ENCODE assay signal across 1 cellular context in the genomic region with DNA sequence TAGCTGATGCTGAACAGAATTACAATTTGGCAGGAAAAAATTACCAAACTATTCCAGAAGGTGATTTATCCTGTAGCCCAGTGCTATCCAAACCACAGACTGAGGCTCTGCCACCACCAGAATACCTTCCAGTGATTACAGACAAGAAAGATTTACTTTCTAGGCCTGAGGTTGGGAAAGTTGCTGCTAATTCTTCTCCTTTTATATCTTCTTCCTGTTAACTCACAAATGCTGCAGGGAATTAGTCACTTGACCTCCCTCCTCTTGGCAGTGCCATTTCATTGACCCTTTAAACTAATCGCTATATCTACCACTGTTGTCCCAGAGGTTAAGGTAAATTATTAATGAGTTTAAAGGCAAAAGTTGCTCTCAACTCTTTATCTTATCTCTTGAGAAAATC.
TF ChIP-seq lines count a peak whose summit lies in the region.

No MANE protein-coding gene starts in this region.

TF ChIP-seq in HepG2, 621 proteins besides CTCF, POLR2A, EP300 and RAD21 (continued from another document):
- TF ChIP-seq, protein P1, sequence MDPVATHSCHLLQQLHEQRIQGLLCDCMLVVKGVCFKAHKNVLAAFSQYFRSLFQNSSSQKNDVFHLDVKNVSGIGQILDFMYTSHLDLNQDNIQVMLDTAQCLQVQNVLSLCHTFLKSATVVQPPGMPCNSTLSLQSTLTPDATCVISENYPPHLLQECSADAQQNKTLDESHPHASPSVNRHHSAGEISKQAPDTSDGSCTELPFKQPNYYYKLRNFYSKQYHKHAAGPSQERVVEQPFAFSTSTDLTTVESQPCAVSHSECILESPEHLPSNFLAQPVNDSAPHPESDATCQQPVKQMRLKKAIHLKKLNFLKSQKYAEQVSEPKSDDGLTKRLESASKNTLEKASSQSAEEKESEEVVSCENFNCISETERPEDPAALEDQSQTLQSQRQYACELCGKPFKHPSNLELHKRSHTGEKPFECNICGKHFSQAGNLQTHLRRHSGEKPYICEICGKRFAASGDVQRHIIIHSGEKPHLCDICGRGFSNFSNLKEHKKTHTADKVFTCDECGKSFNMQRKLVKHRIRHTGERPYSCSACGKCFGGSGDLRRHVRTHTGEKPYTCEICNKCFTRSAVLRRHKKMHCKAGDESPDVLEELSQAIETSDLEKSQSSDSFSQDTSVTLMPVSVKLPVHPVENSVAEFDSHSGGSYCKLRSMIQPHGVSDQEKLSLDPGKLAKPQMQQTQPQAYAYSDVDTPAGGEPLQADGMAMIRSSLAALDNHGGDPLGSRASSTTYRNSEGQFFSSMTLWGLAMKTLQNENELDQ (CRISPR knock-in tag; IDR thresholded peaks at IDR 0.05; ENCODE audit: borderline replicate concordance), result no peak
